Comparison of ENCODE assay signal across 8 cellular contexts in genomic region chr13:50222569-50223332, GRCh38.
DNase-seq lines count a peak whose midpoint lies in the region; ATAC-seq and TF ChIP-seq lines count a peak whose summit lies in the region.

No MANE protein-coding gene starts in this region.

- H3K9me3 ChIP-seq in neural cell (ENCODE audit: low read length): no peaks in the 10 kb centered on the region

- peaks cover 90% of the 10 kb centered on the region for H3K27me3 Mint-ChIP-seq in activated CD8-positive, alpha-beta memory T cell treated with anti-CD3 and anti-CD28 coated beads, Interleukin-2, amount 10 ng/mL, durations not matched to agents 7 days and 5 days

- H3F3A ChIP-seq in neural cell (ENCODE audit: insufficient read depth, low read length, poor library complexity, severe bottlenecking): no peaks in the 10 kb centered on the region

- H3K36me3 ChIP-seq in neural cell (ENCODE audit: insufficient read depth, low read length): no peaks in the 10 kb centered on the region

- H3K4me3 ChIP-seq in coronary artery (peak overlapping the region; percentile 46), neural cell (ENCODE audit: low read length) (no peak overlapping the region)

- H3K27me3 ChIP-seq in neural cell (ENCODE audit: insufficient read depth, low read depth, low read length): no peaks in the 10 kb centered on the region

- no peak overlapping the region for H2AFZ ChIP-seq in neural cell (ENCODE audit: low read depth, low read length)

- no peaks in the 10 kb centered on the region for H3K9me2 ChIP-seq in neural cell (ENCODE audit: insufficient read depth, low read length)

- H3K27ac ChIP-seq in coronary artery (peak overlapping the region; percentile 25 to 27), neural cell (ENCODE audit: low read length) (no peak overlapping the region)

- ATAC-seq in activated CD8-positive, alpha-beta memory T cell treated with anti-CD3 and anti-CD28 coated beads, Interleukin-2, amount 10 ng/mL, durations not matched to agents 7 days and 5 days: peak; percentile 56
- ATAC-seq in GM18858 (IDR thresholded peaks at IDR 0.05; ENCODE audit: unreplicated experiment) (no peak), GM19452 (IDR thresholded peaks at IDR 0.05; ENCODE audit: unreplicated experiment) (no peak)

- no peak for TF ChIP-seq EP300 in neural cell (conservative IDR thresholded peaks at IDR 0.05; ENCODE audit: poor library complexity, severe bottlenecking)

- H3K4me2 ChIP-seq in neural cell (ENCODE audit: low read length): no peak overlapping the region

- H3K9ac ChIP-seq in neural cell (ENCODE audit: low read length): no peak overlapping the region

- CTCF ChIA-PET in activated CD8-positive, alpha-beta memory T cell treated with anti-CD3 and anti-CD28 coated beads, Interleukin-2, amount 10 ng/mL, durations not matched to agents 7 days and 5 days (lab: Charles Lee): no interaction called here

- H3K4me3 Mint-ChIP-seq in activated CD8-positive, alpha-beta memory T cell treated with anti-CD3 and anti-CD28 coated beads, Interleukin-2, amount 10 ng/mL, durations not matched to agents 7 days and 5 days: peak overlapping the region; percentile 49

- TF ChIP-seq RAD21 in neural cell (conservative IDR thresholded peaks at IDR 0.05): no peak

- peaks cover 7% of the 10 kb centered on the region for H3K36me3 Mint-ChIP-seq in activated CD8-positive, alpha-beta memory T cell treated with anti-CD3 and anti-CD28 coated beads, Interleukin-2, amount 10 ng/mL, durations not matched to agents 7 days and 5 days

- no peak overlapping the region for H3K27ac Mint-ChIP-seq in activated CD8-positive, alpha-beta memory T cell treated with anti-CD3 and anti-CD28 coated beads, Interleukin-2, amount 10 ng/mL, durations not matched to agents 7 days and 5 days

- no peaks in the 10 kb centered on the region for H3K79me2 ChIP-seq in neural cell (replicated peaks; ENCODE audit: insufficient read depth, low read length)

- DNase-seq in activated CD8-positive, alpha-beta memory T cell treated with anti-CD3 and anti-CD28 coated beads, Interleukin-2, amount 10 ng/mL, durations not matched to agents 7 days and 5 days: peak; percentile 51
- DNase-seq in activated CD8-positive, alpha-beta memory T cell treated with anti-CD3 and anti-CD28 coated beads for 24 hours: no peak
- DNase-seq in NOMO-1 treated with DMSO at 0.1 percent for 48 hours (lab: John Stamatoyannopoulos, UW; ENCODE audit: unreplicated experiment) (peak; percentile 91), coronary artery (ENCODE audit: low spot score) (no peak)
- no peak for DNase-seq in activated CD8-positive, alpha-beta memory T cell treated with anti-CD3 and anti-CD28 coated beads, Interleukin-2, amount 50 U/mL, for 48 hours

- H3K9me3 Mint-ChIP-seq in activated CD8-positive, alpha-beta memory T cell treated with anti-CD3 and anti-CD28 coated beads, Interleukin-2, amount 10 ng/mL, durations not matched to agents 7 days and 5 days (ENCODE audit: low read depth): no peaks in the 10 kb centered on the region

- H4K20me1 ChIP-seq in neural cell (ENCODE audit: insufficient read depth): no peaks in the 10 kb centered on the region

- TF ChIP-seq CTCF in coronary artery (IDR thresholded peaks at IDR 0.05) (no peak), neural cell (IDR thresholded peaks at IDR 0.05; ENCODE audit: poor library complexity, severe bottlenecking) (no peak)

- peaks cover 59% of the 10 kb centered on the region for H3K4me1 Mint-ChIP-seq in activated CD8-positive, alpha-beta memory T cell treated with anti-CD3 and anti-CD28 coated beads, Interleukin-2, amount 10 ng/mL, durations not matched to agents 7 days and 5 days

TF ChIP-seq in neural cell, 6 proteins besides CTCF, POLR2A, EP300 and RAD21:
- TF ChIP-seq POLR2AphosphoS5 (IDR thresholded peaks at IDR 0.05): peak; percentile 67
- TF ChIP-seq EZH2 (IDR thresholded peaks at IDR 0.05; ENCODE audit: borderline replicate concordance, insufficient read depth, low read length, poor library complexity, severe bottlenecking): no peak
TF ChIP-seq in neural cell: peak in this region for 1.

Comparison
In these comparisons a context has a peak if more than half of its experiments do, and no peak if none do; other contexts are left out.
1. DNase-seq: peak in activated CD8-positive, alpha-beta memory T cell treated with anti-CD3 and anti-CD28 coated beads, Interleukin-2, amount 10 ng/mL, durations not matched to agents 7 days and 5 days (single experiment) and NOMO-1 treated with DMSO at 0.1 percent for 48 hours (single experiment); none in activated CD8-positive, alpha-beta memory T cell treated with anti-CD3 and anti-CD28 coated beads for 24 hours (single experiment), coronary artery (single experiment) and activated CD8-positive, alpha-beta memory T cell treated with anti-CD3 and anti-CD28 coated beads, Interleukin-2, amount 50 U/mL, for 48 hours (single experiment).